In genomic region chr16:17305694-17306093, GRCh38 we compare ENCODE assay signal across 11 cellular contexts.
DNase-seq lines count a peak whose midpoint lies in the region; ATAC-seq, FAIRE-seq and TF ChIP-seq lines count a peak whose summit lies in the region.
"Had no signal": no experiment of that assay in that cellular context is flagged by ENCODE, and none has a peak within 500 bp of the region (broad histone marks: within the 10 kb centered on the region; RNA-seq: fewer than 3 reads in every experiment).

No MANE protein-coding gene starts in this region.

- peak overlapping the region; percentile 32 for H3K27ac Mint-ChIP-seq in CD4-positive, alpha-beta T cell
- peak overlapping the region; percentile 50 for H3K27ac Mint-ChIP-seq in activated T-helper 1 cell treated with anti-CD3 and anti-CD28 coated beads, Interleukin-12 subunit alpha, Interleukin-12 subunit beta, Interleukin-2, Interleukin-4 antibody, amounts not matched to agents 30 ng/mL and 10 ng/mL and 1 ng/mL, durations not matched to agents 14 hours and 24 hours and 36 hours

- H3K27me3 ChIP-seq in CD4-positive, alpha-beta T cell (ENCODE audit: control insufficient read depth, insufficient read depth, low read length): no peaks in the 10 kb centered on the region
- no peaks in the 10 kb centered on the region for H3K27me3 ChIP-seq in HUES64 (ENCODE audit: insufficient read depth, low read length)
- H3K27me3 ChIP-seq in right atrium auricular region: no peaks in the 10 kb centered on the region

- POLR2A ChIA-PET in CD4-positive, alpha-beta T cell (lab: Charles Lee): no interaction called here

- intact Hi-C loops in CD4-positive, alpha-beta T cell (cut with DNase I, micrococcal nuclease): no loop called here
- intact Hi-C loops in activated T-helper 1 cell treated with anti-CD3 and anti-CD28 coated beads, Interleukin-12 subunit alpha, Interleukin-12 subunit beta, Interleukin-2, Interleukin-4 antibody, amounts not matched to agents 30 ng/mL and 10 ng/mL and 1 ng/mL, durations not matched to agents 14 hours and 24 hours and 36 hours (cut with micrococcal nuclease): loop anchor here (1.0 to 5.0 kb wide), 4 partner anchors 32 to 68 kb away; no protein-coding TSS in a partner anchor

- H3K4me3 Mint-ChIP-seq in CD4-positive, alpha-beta T cell: no peak overlapping the region
- H3K4me3 Mint-ChIP-seq in activated T-helper 1 cell treated with anti-CD3 and anti-CD28 coated beads, Interleukin-12 subunit alpha, Interleukin-12 subunit beta, Interleukin-2, Interleukin-4 antibody, amounts not matched to agents 30 ng/mL and 10 ng/mL and 1 ng/mL, durations not matched to agents 14 hours and 24 hours and 36 hours: peak overlapping the region; percentile 50

- H3K27ac ChIP-seq in CD4-positive, alpha-beta T cell (ENCODE audit: low read depth, low read length): no peak overlapping the region
- H3K27ac ChIP-seq in HUES64 (ENCODE audit: low read depth, low read length) (0 out of 2 replicates have a peak overlapping the region, but pooled peaks have one; percentile 28), right atrium auricular region (no peak overlapping the region)

- H3K36me3 ChIP-seq in HUES64 (ENCODE audit: insufficient read depth, low read length): no peaks in the 10 kb centered on the region
- H3K36me3 ChIP-seq in right atrium auricular region: no peaks in the 10 kb centered on the region

- no peaks in the 10 kb centered on the region for H3K36me3 Mint-ChIP-seq in CD4-positive, alpha-beta T cell (ENCODE audit: low read depth)
- peaks cover 10% of the 10 kb centered on the region for H3K36me3 Mint-ChIP-seq in activated T-helper 1 cell treated with anti-CD3 and anti-CD28 coated beads, Interleukin-12 subunit alpha, Interleukin-12 subunit beta, Interleukin-2, Interleukin-4 antibody, amounts not matched to agents 30 ng/mL and 10 ng/mL and 1 ng/mL, durations not matched to agents 14 hours and 24 hours and 36 hours (ENCODE audit: low read depth)

- no peaks in the 10 kb centered on the region for H3K27me3 Mint-ChIP-seq in CD4-positive, alpha-beta T cell
- peaks cover 2% of the 10 kb centered on the region for H3K27me3 Mint-ChIP-seq in activated T-helper 1 cell treated with anti-CD3 and anti-CD28 coated beads, Interleukin-12 subunit alpha, Interleukin-12 subunit beta, Interleukin-2, Interleukin-4 antibody, amounts not matched to agents 30 ng/mL and 10 ng/mL and 1 ng/mL, durations not matched to agents 14 hours and 24 hours and 36 hours (ENCODE audit: insufficient read depth)

- peaks cover 38% of the 10 kb centered on the region for H3K4me1 ChIP-seq in HUES64 (ENCODE audit: insufficient read depth, low read length)
- peaks cover 0 to 19% of the 10 kb centered on the region in 2 donors for H3K4me1 ChIP-seq in right atrium auricular region

- no peaks in the 10 kb centered on the region for H3K9me3 ChIP-seq in CD4-positive, alpha-beta T cell (ENCODE audit: control insufficient read depth, low read length)
- H3K9me3 ChIP-seq in HUES64 (ENCODE audit: insufficient read depth, low read depth, low read length) (no peaks in the 10 kb centered on the region), right atrium auricular region (no peaks in the 10 kb centered on the region)

- peaks cover 79% of the 10 kb centered on the region for H3K4me1 Mint-ChIP-seq in CD4-positive, alpha-beta T cell (ENCODE audit: low read depth)
- H3K4me1 Mint-ChIP-seq in activated T-helper 1 cell treated with anti-CD3 and anti-CD28 coated beads, Interleukin-12 subunit alpha, Interleukin-12 subunit beta, Interleukin-2, Interleukin-4 antibody, amounts not matched to agents 30 ng/mL and 10 ng/mL and 1 ng/mL, durations not matched to agents 14 hours and 24 hours and 36 hours (ENCODE audit: low read depth): peaks cover 54% of the 10 kb centered on the region

- peak; percentile 29 for ATAC-seq in CD4-positive, alpha-beta T cell (ENCODE audit: poor library complexity)
- no peak for ATAC-seq in GM21528 (IDR thresholded peaks at IDR 0.05; ENCODE audit: low FRiP score, unreplicated experiment)

- H3K9me3 Mint-ChIP-seq in CD4-positive, alpha-beta T cell: no peaks in the 10 kb centered on the region
- no peaks in the 10 kb centered on the region for H3K9me3 Mint-ChIP-seq in activated T-helper 1 cell treated with anti-CD3 and anti-CD28 coated beads, Interleukin-12 subunit alpha, Interleukin-12 subunit beta, Interleukin-2, Interleukin-4 antibody, amounts not matched to agents 30 ng/mL and 10 ng/mL and 1 ng/mL, durations not matched to agents 14 hours and 24 hours and 36 hours

- no peak for TF ChIP-seq CTCF in CD4-positive, alpha-beta T cell (IDR thresholded peaks at IDR 0.05)
- no peak for TF ChIP-seq CTCF in right atrium auricular region (IDR thresholded peaks at IDR 0.05)

- DNase-seq in CD4-positive, alpha-beta T cell: peak in 1 of 10 experiments; percentile 18
- peak; percentile 2 for DNase-seq in activated T-helper 1 cell treated with anti-CD3 and anti-CD28 coated beads, Interleukin-12 subunit alpha, Interleukin-12 subunit beta, Interleukin-2, Interleukin-4 antibody, amounts not matched to agents 30 ng/mL and 10 ng/mL and 1 ng/mL, durations not matched to agents 14 hours and 24 hours and 36 hours (ENCODE audit: low spot score)
- DNase-seq in stimulated activated CD4-positive, alpha-beta T cell treated with anti-CD3 and anti-CD28 coated beads, Interleukin-12 subunit alpha, Interleukin-12 subunit beta, amount 100 ng/mL, for 4 hours: peak; percentile 26
- no peak for DNase-seq in NCI-H524 treated with DMSO at 0.1 percent for 48 hours (lab: John Stamatoyannopoulos, UW)
- DNase-seq in urothelium cell line (ENCODE audit: low spot score): no peak
- no peak for DNase-seq in right atrium auricular region (ENCODE audit: low spot score)
- DNase-seq: Karpas-422, small intestine had no signal

- CTCF ChIA-PET in CD4-positive, alpha-beta T cell (lab: Charles Lee): interaction anchor here (0.6 kb wide), 1 partner anchor 22 kb away, joined by 3 read pairs; no protein-coding TSS in a partner anchor

- FAIRE-seq in urothelium cell line (lab: Jason Lieb, UNC): no peak
- FAIRE-seq: RCC 7860, small intestine had no signal

- H3K4me3 ChIP-seq in HUES64 (ENCODE audit: low read length) (no peak overlapping the region), right atrium auricular region (no peak overlapping the region)

- no peak overlapping the region for H3K9ac ChIP-seq in HUES64 (ENCODE audit: low read depth, low read length)

- 60% methylated on average over 6 of the region's 6 CpGs for WGBS in HUES64

Comparison
In these comparisons a context has a peak if more than half of its experiments do, and no peak if none do; other contexts are left out.
1. DNase-seq: peak in activated T-helper 1 cell treated with anti-CD3 and anti-CD28 coated beads, Interleukin-12 subunit alpha, Interleukin-12 subunit beta, Interleukin-2, Interleukin-4 antibody, amounts not matched to agents 30 ng/mL and 10 ng/mL and 1 ng/mL, durations not matched to agents 14 hours and 24 hours and 36 hours (single experiment) and stimulated activated CD4-positive, alpha-beta T cell treated with anti-CD3 and anti-CD28 coated beads, Interleukin-12 subunit alpha, Interleukin-12 subunit beta, amount 100 ng/mL, for 4 hours (single experiment); none in NCI-H524 treated with DMSO at 0.1 percent for 48 hours (single experiment), urothelium cell line (single experiment) and right atrium auricular region (single experiment).